8 cellular contexts compared by ENCODE assay signal in genomic region chr2:168244318-168244717, GRCh38. TPM values are rescaled to one million over a fixed set of nuclear protein-coding genes. Genes with fewer than 3 reads are reported as not detected.
A peak's percentile ranks its signal among the peaks of the same experiment; 100 is the strongest.
DNase-seq lines count a peak whose midpoint lies in the region; ATAC-seq, FAIRE-seq and TF ChIP-seq lines count a peak whose summit lies in the region.

No MANE protein-coding gene starts in this region.

- ATAC-seq in naive thymus-derived CD8-positive, alpha-beta T cell = no peak
- ATAC-seq in HG03045 (IDR thresholded peaks at IDR 0.05; ENCODE audit: unreplicated experiment) = no peak

- H3K36me3 ChIP-seq in kidney (ENCODE audit: control insufficient read depth in 1 of 2, insufficient read depth in 2 of 2, low read length in 2 of 2) = no peaks in the 10 kb centered on the region

- intact Hi-C loops in kidney (cut with DNase I) = no loop called here

- peak overlapping the region in 1 of 2 donors; percentile 14 for H3K27ac ChIP-seq in kidney (ENCODE audit: low read depth in 2 of 2, low read length in 2 of 2)

- no peak overlapping the region for H3K9ac ChIP-seq in kidney (ENCODE audit: low read length in 2 of 2)

- H3K9me3 Mint-ChIP-seq in naive thymus-derived CD8-positive, alpha-beta T cell = no peaks in the 10 kb centered on the region

- H3K4me1 Mint-ChIP-seq in naive thymus-derived CD8-positive, alpha-beta T cell = peaks cover 21 to 43% (median 39%) of the 10 kb centered on the region in 4 donors

- H3K27ac Mint-ChIP-seq in naive thymus-derived CD8-positive, alpha-beta T cell = peak overlapping the region; percentile 12 to 90 (median 74)

- POLR2A ChIA-PET in naive thymus-derived CD8-positive, alpha-beta T cell (lab: Charles Lee) = no interaction called here

- no peaks in the 10 kb centered on the region for H3K27me3 Mint-ChIP-seq in naive thymus-derived CD8-positive, alpha-beta T cell

- no peak overlapping the region for H3K4me3 ChIP-seq in kidney (ENCODE audit: low read length in 2 of 2)

- no peaks in the 10 kb centered on the region for H3K9me3 ChIP-seq in kidney (ENCODE audit: control insufficient read depth in 1 of 2, low read length in 2 of 2)

- no peaks in the 10 kb centered on the region for H3K36me3 Mint-ChIP-seq in naive thymus-derived CD8-positive, alpha-beta T cell

- H3K4me3 Mint-ChIP-seq in naive thymus-derived CD8-positive, alpha-beta T cell = peak overlapping the region; percentile 5 to 77 (median 56)

- FAIRE-seq in kidney (lab: Jason Lieb, UNC) = no peak

- TF ChIP-seq CTCF in kidney (IDR thresholded peaks at IDR 0.05; ENCODE audit: borderline replicate concordance, extremely low read depth, insufficient read depth) = no peak

- peak; percentile 34 for DNase-seq in H4 (ENCODE audit: low spot score)
- DNase-seq in NCI-H748 (lab: John Stamatoyannopoulos, UW; ENCODE audit: unreplicated experiment) = peak; percentile 72
- peak; percentile 4 for DNase-seq in activated T-helper 9 cell treated with anti-CD3 and anti-CD28 coated beads, Interleukin-2, amount 50 U/mL, for 16 hours (ENCODE audit: low read depth)
- DNase-seq in naive thymus-derived CD8-positive, alpha-beta T cell = peak in 8 of 10 donors; percentile 4 to 44 (median 18)
- no peak for DNase-seq in Kasumi-1 (lab: John Stamatoyannopoulos, UW)
- DNase-seq in inferior parietal cortex (ENCODE audit: extremely low spot score) = no peak
- no peak for DNase-seq in kidney

- peaks cover 0 to 4% of the 10 kb centered on the region in 2 donors for H3K4me1 ChIP-seq in kidney (ENCODE audit: control insufficient read depth in 1 of 2, insufficient read depth in 1 of 2, low read depth in 1 of 2, low read length in 2 of 2)

RNA-seq across cellular contexts. Expression of gene STK39, which starts 3.1 kb away (rescaled TPM):
- 9.2 and 12.6 TPM in 2 replicates for total RNA-seq in H4 (2014; rRNA removed; shearing (Covaris generic))
- 10 to 100 TPM; 16.4 to 18.1 TPM for total RNA-seq in naive thymus-derived CD8-positive, alpha-beta T cell
- polyA plus RNA-seq in naive thymus-derived CD8-positive, alpha-beta T cell = 1 to 10 TPM; 4.3 to 8.3 (median 6.8) TPM
- total RNA-seq in kidney = 27.1 TPM
- 15.9 TPM for polyA plus RNA-seq in kidney (ENCODE audit: insufficient read depth, low read depth, low replicate concordance)

Comparison
In these comparisons a context has a peak if more than half of its experiments do, and no peak if none do; other contexts are left out.
1. DNase-seq: peak in H4 (single experiment), NCI-H748 (single experiment), activated T-helper 9 cell treated with anti-CD3 and anti-CD28 coated beads, Interleukin-2, amount 50 U/mL, for 16 hours (single experiment) and naive thymus-derived CD8-positive, alpha-beta T cell (8 of 10); none in Kasumi-1 (0 of 2), inferior parietal cortex (single experiment) and kidney (single experiment).